ENCODE assay signal across 1 cellular context in genomic region chr7:79240413-79240812, GRCh38.
TF ChIP-seq lines count a peak whose summit lies in the region.

No MANE protein-coding gene starts in this region.

TF ChIP-seq in SK-N-SH, 30 proteins besides CTCF, POLR2A, EP300 and RAD21 (continued from another document):
- TF ChIP-seq POLR2AphosphoS5 (IDR thresholded peaks at IDR 0.05; ENCODE audit: low read depth, low read length): no peak
- no peak for TF ChIP-seq FOXJ3 (CRISPR knock-in tag; IDR thresholded peaks at IDR 0.05)
